Comparison of ENCODE assay signal across 8 cellular contexts in the genomic region with DNA sequence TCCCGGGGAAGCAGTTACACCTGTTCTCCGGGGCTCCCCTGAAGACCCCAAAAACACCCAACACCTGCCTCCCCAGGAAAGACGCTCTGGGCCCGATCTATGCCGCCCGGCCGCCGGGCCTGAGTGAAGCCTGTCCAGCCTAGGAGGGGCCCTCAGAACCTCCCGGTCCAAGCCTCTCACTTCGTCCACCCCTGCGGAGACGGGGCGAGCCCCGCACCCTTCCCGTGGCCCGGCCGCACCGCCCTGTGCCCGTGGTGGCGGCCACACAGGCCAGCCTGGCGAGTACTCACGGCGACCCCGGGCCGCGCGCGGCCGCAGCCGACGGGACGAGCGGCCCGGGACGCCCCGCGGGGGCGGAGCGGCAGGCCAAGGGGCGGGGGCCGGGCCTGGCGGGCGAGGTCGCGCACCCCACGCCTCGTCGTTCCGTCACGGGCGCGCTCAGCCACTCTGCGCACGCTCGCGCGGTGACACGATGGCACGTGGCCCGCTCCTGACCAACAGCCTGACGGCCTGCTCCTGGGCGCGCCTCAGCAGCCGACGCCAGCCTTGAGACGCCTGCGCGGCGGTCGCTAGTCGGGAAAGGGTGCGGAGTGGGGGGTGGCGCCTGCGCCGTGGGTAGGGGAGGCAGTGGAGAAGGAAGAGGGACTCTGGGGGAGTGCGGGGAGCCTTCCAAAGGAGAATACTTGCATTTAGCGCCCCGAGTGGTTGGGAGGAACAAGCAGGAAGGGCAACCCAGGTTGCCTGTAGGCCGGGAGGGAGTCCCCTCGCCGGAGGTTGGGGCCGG. TPM values are rescaled to one million over a fixed set of nuclear protein-coding genes. Genes with fewer than 3 reads are reported as not detected.
DNase-seq lines count a peak whose midpoint lies in the region; ATAC-seq and TF ChIP-seq lines count a peak whose summit lies in the region.

A gene with protein sequence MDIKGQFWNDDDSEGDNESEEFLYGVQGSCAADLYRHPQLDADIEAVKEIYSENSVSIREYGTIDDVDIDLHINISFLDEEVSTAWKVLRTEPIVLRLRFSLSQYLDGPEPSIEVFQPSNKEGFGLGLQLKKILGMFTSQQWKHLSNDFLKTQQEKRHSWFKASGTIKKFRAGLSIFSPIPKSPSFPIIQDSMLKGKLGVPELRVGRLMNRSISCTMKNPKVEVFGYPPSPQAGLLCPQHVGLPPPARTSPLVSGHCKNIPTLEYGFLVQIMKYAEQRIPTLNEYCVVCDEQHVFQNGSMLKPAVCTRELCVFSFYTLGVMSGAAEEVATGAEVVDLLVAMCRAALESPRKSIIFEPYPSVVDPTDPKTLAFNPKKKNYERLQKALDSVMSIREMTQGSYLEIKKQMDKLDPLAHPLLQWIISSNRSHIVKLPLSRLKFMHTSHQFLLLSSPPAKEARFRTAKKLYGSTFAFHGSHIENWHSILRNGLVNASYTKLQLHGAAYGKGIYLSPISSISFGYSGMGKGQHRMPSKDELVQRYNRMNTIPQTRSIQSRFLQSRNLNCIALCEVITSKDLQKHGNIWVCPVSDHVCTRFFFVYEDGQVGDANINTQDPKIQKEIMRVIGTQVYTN (minus strand): TSS at position 342 of the 784 bp plus-strand sequence. CDS start 5,077 bp downstream, outside the sequence.

- peaks cover under 1 to 27% of the 10 kb centered on the region in 2 donors for H3K36me3 ChIP-seq in muscle layer of duodenum (ENCODE audit: control insufficient read depth in 1 of 2, insufficient read depth in 2 of 2, low read length in 2 of 2)

- TF ChIP-seq RAD21 in Ishikawa (IDR thresholded peaks at IDR 0.05; ENCODE audit: low read depth): no peak

- peak within 1 kb of the TSS; percentile 70 to 80 for H3K4me3 ChIP-seq in muscle layer of duodenum (ENCODE audit: low read depth in 1 of 2, low read length in 2 of 2)

- ATAC-seq in GM21576 (IDR thresholded peaks at IDR 0.05; ENCODE audit: unreplicated experiment): peak; percentile 89
- peak; percentile 98 for ATAC-seq in esophagus mucosa

- peak; percentile 7; the same call in 1 of the 2 replicates for TF ChIP-seq EP300 in Ishikawa (IDR thresholded peaks at IDR 0.05; ENCODE audit: borderline replicate concordance)

- H3K4me1 ChIP-seq in muscle layer of duodenum (ENCODE audit: control insufficient read depth in 1 of 2, insufficient read depth in 2 of 2, low read length in 2 of 2): peaks cover 5 to 26% of the 10 kb centered on the region in 2 donors

- peak; percentile 98 for DNase-seq in DMS53 (lab: John Stamatoyannopoulos, UW)
- peak; percentile 98 to 99 for DNase-seq in activated T-cell treated with anti-CD3 and anti-CD28 coated beads, Interleukin-2, amount 50 U/mL, for 48 hours
- peak; percentile 98 to 99 for DNase-seq in stimulated activated CD8-positive, alpha-beta memory T cell treated with anti-CD3 and anti-CD28 coated beads, Interleukin-7, amount 100 ng/mL, for 4 hours (ENCODE audit: low read depth in 2 of 2)

- no peaks in the 10 kb centered on the region for H3K27me3 ChIP-seq in muscle layer of duodenum (ENCODE audit: low read depth, low read length)

- H3K9me3 ChIP-seq in muscle layer of duodenum (ENCODE audit: control insufficient read depth in 1 of 2, low read length in 2 of 2): no peaks in the 10 kb centered on the region

- peak within 1 kb of the TSS; percentile 46 for H3K27ac ChIP-seq in muscle layer of duodenum (ENCODE audit: low read length)

TF ChIP-seq in Ishikawa, 13 proteins besides CTCF, POLR2A, EP300 and RAD21 (continues in another document):
- TF ChIP-seq, protein P1, sequence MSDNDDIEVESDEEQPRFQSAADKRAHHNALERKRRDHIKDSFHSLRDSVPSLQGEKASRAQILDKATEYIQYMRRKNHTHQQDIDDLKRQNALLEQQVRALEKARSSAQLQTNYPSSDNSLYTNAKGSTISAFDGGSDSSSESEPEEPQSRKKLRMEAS (IDR thresholded peaks at IDR 0.05): peak; percentile 99
- TF ChIP-seq EGR1 (IDR thresholded peaks at IDR 0.05) (peak; percentile 36; the same call in 1 of the 2 replicates), REST (IDR thresholded peaks at IDR 0.05; ENCODE audit: low read depth) (no peak), CEBPB (IDR thresholded peaks at IDR 0.05) (no peak), TEAD4 (IDR thresholded peaks at IDR 0.05) (no peak), YY1 (IDR thresholded peaks at IDR 0.05; ENCODE audit: low read depth) (no peak; the same call in 1 of the 2 replicates), ZBTB7A (IDR thresholded peaks at IDR 0.05; ENCODE audit: low read depth) (no peak), FOXM1 (IDR thresholded peaks at IDR 0.05; ENCODE audit: borderline replicate concordance, low read depth) (no peak)
- TF ChIP-seq, protein P2, sequence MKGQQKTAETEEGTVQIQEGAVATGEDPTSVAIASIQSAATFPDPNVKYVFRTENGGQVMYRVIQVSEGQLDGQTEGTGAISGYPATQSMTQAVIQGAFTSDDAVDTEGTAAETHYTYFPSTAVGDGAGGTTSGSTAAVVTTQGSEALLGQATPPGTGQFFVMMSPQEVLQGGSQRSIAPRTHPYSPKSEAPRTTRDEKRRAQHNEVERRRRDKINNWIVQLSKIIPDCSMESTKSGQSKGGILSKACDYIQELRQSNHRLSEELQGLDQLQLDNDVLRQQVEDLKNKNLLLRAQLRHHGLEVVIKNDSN (IDR thresholded peaks at IDR 0.05): peak; percentile 98

TF ChIP-seq in PFSK-1, 5 proteins besides CTCF, POLR2A, EP300 and RAD21:
- TF ChIP-seq REST (IDR thresholded peaks at IDR 0.05; ENCODE audit: insufficient read depth in 1 of 2, low read depth in 2 of 2, low read length in 2 of 2) (peak in 1 of 2 experiments; percentile 7; a peak in 1 of 4 replicates), SIN3A (IDR thresholded peaks at IDR 0.05; ENCODE audit: borderline replicate concordance, insufficient read depth, low read length) (no peak), FOXP2 (optimal IDR thresholded peaks at IDR 0.05; ENCODE audit: borderline replicate concordance, extremely low read depth, extremely low read length, insufficient read depth) (peak; percentile 90), POLR2AphosphoS5 (IDR thresholded peaks at IDR 0.05; ENCODE audit: low read depth, low read length) (peak; percentile 55), TAF1 (IDR thresholded peaks at IDR 0.05; ENCODE audit: borderline replicate concordance, insufficient read depth, low read length) (peak; percentile 68; the same call in 1 of the 2 replicates)

RNA-seq across cellular contexts. Expression of the gene that starts here (rescaled TPM):
- polyA plus RNA-seq in PFSK-1 (2012; ENCODE audit: insufficient read length, low read depth): 61.6 TPM
- 32.6 TPM for total RNA-seq in esophagus mucosa

Comparison
In these comparisons a context has a peak if more than half of its experiments do, and no peak if none do; other contexts are left out.
1. Peak in every context shown above with its lines: DNase-seq, ATAC-seq, H3K4me3 ChIP-seq and H3K27ac ChIP-seq.